ENCODE assay signal across 11 cellular contexts in the genomic region with DNA sequence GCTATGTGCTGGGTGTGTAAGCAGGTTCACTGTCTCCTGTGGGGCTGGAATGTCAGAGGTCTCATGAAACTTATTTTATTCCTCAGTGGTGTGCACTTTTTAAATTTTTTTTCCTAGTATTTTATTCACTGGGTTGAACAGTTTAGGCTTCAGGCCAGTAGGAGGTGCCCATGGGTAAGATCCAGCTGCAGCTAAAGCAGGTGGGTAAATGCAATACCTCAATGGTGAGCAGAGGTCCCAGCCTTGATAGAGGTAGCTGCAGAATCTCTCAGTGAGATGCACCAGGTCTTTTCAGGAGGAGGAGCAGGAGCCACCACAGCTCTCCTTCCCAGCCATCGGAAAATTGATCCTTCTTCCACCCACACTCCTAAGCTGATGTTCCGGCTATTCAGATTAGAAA. TPM values are rescaled to one million over a fixed set of nuclear protein-coding genes. Genes with fewer than 3 reads are reported as not detected.
DNase-seq lines count a peak whose midpoint lies in the region; ATAC-seq and TF ChIP-seq lines count a peak whose summit lies in the region.
"Had no signal": no experiment of that assay in that cellular context is flagged by ENCODE, and none has a peak within 500 bp of the region (broad histone marks: within the 10 kb centered on the region; RNA-seq: fewer than 3 reads in every experiment).

No MANE protein-coding gene starts in this region.

- H3K27me3 ChIP-seq in BJ (ENCODE audit: control insufficient read depth, insufficient read depth, low read length) (no peaks in the 10 kb centered on the region), foreskin keratinocyte (no peaks in the 10 kb centered on the region)
- H3K27me3 ChIP-seq: SJCRH30 had no signal

- DNase-seq in BJ (ENCODE audit: low read depth) (no peak), GM20000 (ENCODE audit: low spot score) (peak; percentile 17), T-helper 9 cell (peak; percentile 5), foreskin keratinocyte (no peak), NCI-H1105 (lab: John Stamatoyannopoulos, UW) (no peak), NCI-H146 (lab: John Stamatoyannopoulos, UW) (no peak), Right ventricle myocardium inferior (ENCODE audit: missing footprints) (no peak)

- ATAC-seq in foreskin keratinocyte (peak; percentile 48), HG02610 (IDR thresholded peaks at IDR 0.05; ENCODE audit: unreplicated experiment) (no peak), Right ventricle myocardium inferior (no peak)

- CTCF ChIA-PET in BJ (lab: Yijun Ruan, JAX) = no interaction called here

- H3K36me3 ChIP-seq in BJ (ENCODE audit: control insufficient read depth, insufficient read depth, low read length) = no peaks in the 10 kb centered on the region
- H3K36me3 ChIP-seq: SJCRH30 had no signal

- POLR2A ChIA-PET in BJ (lab: Charles Lee) = no interaction called here

- 0 out of 2 replicates have a peak, but pooled peaks have one; percentile 7 for TF ChIP-seq CTCF in BJ (IDR thresholded peaks at IDR 0.05; ENCODE audit: insufficient read depth, low read depth, low read length)
- peak; percentile 53 for TF ChIP-seq CTCF in GM20000 (IDR thresholded peaks at IDR 0.05; ENCODE audit: extremely low read depth, missing control alignments)
- peak; percentile 55 for TF ChIP-seq CTCF in foreskin keratinocyte (conservative IDR thresholded peaks at IDR 0.05)

- intact Hi-C loops in Right ventricle myocardium inferior (cut with DNase I) = no loop called here

- H3K27ac ChIP-seq in foreskin keratinocyte = no peak overlapping the region
- H3K27ac ChIP-seq: SJCRH30 had no signal

- H3K4me3 ChIP-seq in BJ (ENCODE audit: low read depth, low read length) = no peak overlapping the region
- H3K4me3 ChIP-seq: SJCRH30 had no signal

- H3K4me1 ChIP-seq in foreskin keratinocyte = no peaks in the 10 kb centered on the region
- H3K4me1 ChIP-seq: SJCRH30 had no signal

RNA-seq across cellular contexts. Expression of a gene that starts 12.6 kb away (rescaled TPM):
- not detected in 2 replicates for polyA plus RNA-seq in BJ (2011; rRNA removed)
- not detected in 2 replicates for polyA minus RNA-seq in BJ (2011; rRNA and poly(A)+ RNA removed)
- total RNA-seq in foreskin keratinocyte = not detected in 2 replicates
- polyA plus RNA-seq in foreskin keratinocyte = not detected in 2 replicates
- total RNA-seq in Right ventricle myocardium inferior = not detected
- total RNA-seq: natural killer cell treated with Interleukin-12 subunit alpha and Interleukin-12 subunit beta and Interleukin-15 and Interleukin-18, amount 100 ng/mL, for 72 hours; SJCRH30; temporal lobe had no signal

RNA-seq across cellular contexts. Expression of a gene that starts 21.6 kb away (rescaled TPM):
- not detected in 2 replicates for polyA plus RNA-seq in BJ (2011; rRNA removed)
- polyA minus RNA-seq in BJ (2011; rRNA and poly(A)+ RNA removed) = not detected in 2 replicates
- not detected in 2 replicates for total RNA-seq in foreskin keratinocyte
- not detected in 2 replicates for polyA plus RNA-seq in foreskin keratinocyte
- not detected for total RNA-seq in Right ventricle myocardium inferior
- total RNA-seq: natural killer cell treated with Interleukin-12 subunit alpha and Interleukin-12 subunit beta and Interleukin-15 and Interleukin-18, amount 100 ng/mL, for 72 hours; SJCRH30; temporal lobe had no signal

RNA-seq across cellular contexts. Expression of a gene that starts 37.5 kb away (rescaled TPM):
- polyA plus RNA-seq in BJ (2011; rRNA removed) (not detected in 2 replicates), foreskin keratinocyte (not detected in 2 replicates)
- not detected in 2 replicates for polyA minus RNA-seq in BJ (2011; rRNA and poly(A)+ RNA removed)
- total RNA-seq in foreskin keratinocyte (not detected in 2 replicates), Right ventricle myocardium inferior (4.9 TPM)
- total RNA-seq: natural killer cell treated with Interleukin-12 subunit alpha and Interleukin-12 subunit beta and Interleukin-15 and Interleukin-18, amount 100 ng/mL, for 72 hours; SJCRH30 had no signal

RNA-seq across cellular contexts. Expression of a gene that starts 39.1 kb away (rescaled TPM):
- polyA plus RNA-seq in BJ (2011; rRNA removed) (not detected in 2 replicates), foreskin keratinocyte (not detected in 2 replicates)
- not detected in 2 replicates for polyA minus RNA-seq in BJ (2011; rRNA and poly(A)+ RNA removed)
- total RNA-seq in foreskin keratinocyte (not detected in 2 replicates), Right ventricle myocardium inferior (not detected)
- total RNA-seq: natural killer cell treated with Interleukin-12 subunit alpha and Interleukin-12 subunit beta and Interleukin-15 and Interleukin-18, amount 100 ng/mL, for 72 hours; SJCRH30; temporal lobe had no signal

Comparison
In these comparisons a context has a peak if more than half of its experiments do, and no peak if none do; other contexts are left out.
1. DNase-seq: peak in GM20000 (single experiment) and T-helper 9 cell (single experiment); none in BJ (single experiment), foreskin keratinocyte (0 of 2), NCI-H1105 (single experiment), NCI-H146 (single experiment) and Right ventricle myocardium inferior (single experiment).
2. Peak in every context shown above with its lines, with median percentiles within 50 percentile points of each other: CTCF ChIP-seq.